26 cellular contexts compared by ENCODE assay signal in the genomic region with DNA sequence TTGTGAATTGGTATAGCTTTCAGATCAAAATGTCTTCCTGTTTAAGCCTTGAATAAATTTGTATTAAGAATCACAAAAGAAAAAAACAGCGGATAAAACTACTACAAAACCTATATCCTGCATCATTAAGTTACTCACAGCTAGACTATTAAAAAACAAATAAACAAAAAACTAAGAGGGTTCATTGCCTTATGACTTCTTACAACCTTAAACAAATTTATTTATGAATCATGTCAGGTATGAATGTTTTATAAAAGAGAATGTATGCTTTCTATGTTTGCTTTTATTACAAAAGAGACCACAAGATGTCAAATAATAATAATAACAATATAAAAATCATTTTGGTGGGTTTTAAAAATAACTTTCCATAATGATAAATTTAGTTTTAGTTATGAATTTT.
"Had no signal": no experiment of that assay in that cellular context is flagged by ENCODE, and none has a peak within 500 bp of the region (broad histone marks: within the 10 kb centered on the region; RNA-seq: fewer than 3 reads in every experiment).

No MANE protein-coding gene starts in this region.

- H3K36me3 ChIP-seq: MG63, WERI-Rb-1 had no signal

- H3K27me3 ChIP-seq: MG63 had no signal

- H3K27ac ChIP-seq: WERI-Rb-1 had no signal

- H3K4me3 ChIP-seq: MG63 had no signal

- ATAC-seq: activated CD8-positive, alpha-beta memory T cell treated with anti-CD3 and anti-CD28 coated beads, Interleukin-2, amount 10 ng/mL, durations not matched to agents 7 days and 5 days; activated naive CD8-positive, alpha-beta T cell treated with anti-CD3 and anti-CD28 coated beads, Interleukin-2, amount 50 U/mL, for 24 hours had no signal

- DNase-seq: activated CD4-positive, alpha-beta memory T cell treated with anti-CD3 and anti-CD28 coated beads, Interleukin-2, amount 10 ng/mL, durations not matched to agents 7 days and 5 days; activated CD4-positive, alpha-beta T cell treated with anti-CD3 and anti-CD28 coated beads for 1 hour; activated CD4-positive, alpha-beta T cell treated with anti-CD3 and anti-CD28 coated beads for 48 hours; activated CD4-positive, CD25-positive, alpha-beta regulatory T cell; activated CD8-positive, alpha-beta memory T cell treated with anti-CD3 and anti-CD28 coated beads for 24 hours; activated CD8-positive, alpha-beta memory T cell treated with anti-CD3 and anti-CD28 coated beads, Interleukin-2, amount 10 ng/mL, durations not matched to agents 7 days and 5 days; activated CD8-positive, alpha-beta memory T cell treated with anti-CD3 and anti-CD28 coated beads, Interleukin-2, amount 50 U/mL, for 48 hours; activated effector memory CD4-positive, alpha-beta T cell treated with Interleukin-2 at 50 U/mL for 16 hours; activated naive CD4-positive, alpha-beta T cell treated with anti-CD3 and anti-CD28 coated beads, Interleukin-2, amount 10 ng/mL, durations not matched to agents 7 days and 5 days; activated naive CD8-positive, alpha-beta T cell treated with anti-CD3 and anti-CD28 coated beads, Interleukin-2, amount 50 U/mL, for 24 hours; activated T-cell treated with anti-CD3 and anti-CD28 coated beads, Interleukin-2, amount 50 U/mL, for 48 hours; Kasumi-1; NCI-H1048; NCI-H1105 treated with DMSO at 0.1 percent for 48 hours; NCI-H1436; NCI-H1694 treated with DMSO at 0.1 percent for 48 hours; NCI-H2029; NCI-H345; NCI-H524 treated with DMSO at 0.1 percent for 48 hours; Right ventricle myocardium superior; SW 1271; T-helper 1 cell; T-helper 2 cell; T-helper 9 cell; WERI-Rb-1 had no signal

- H3K9me3 ChIP-seq: MG63 had no signal
